ENCODE assay signal across 1 cellular context in genomic region chr7:112206238-112207105, GRCh38.
TF ChIP-seq lines count a peak whose summit lies in the region.

DOCK4 (minus strand) TSS chr7:112206399; CDS start chr7:112206138, 261 bp downstream.
ZNF277 (plus strand) TSS chr7:112206695; CDS start chr7:112206717, 22 bp downstream.

TF ChIP-seq in K562, 482 proteins besides CTCF, POLR2A, EP300 and RAD21 (continued from another document):
- TF ChIP-seq ATF2 (CRISPR knock-in tag; IDR thresholded peaks at IDR 0.05), result no peak
- TF ChIP-seq ZNF449 (CRISPR knock-in tag; IDR thresholded peaks at IDR 0.05), result no peak
- no peak for TF ChIP-seq KAT7 (CRISPR knock-in tag; IDR thresholded peaks at IDR 0.05; ENCODE audit: borderline replicate concordance)
- peak; percentile 10; the same call in 1 of the 2 replicates for TF ChIP-seq CHD2 (IDR thresholded peaks at IDR 0.05; ENCODE audit: low read depth, low read length)
- TF ChIP-seq ZNF589 (CRISPR knock-in tag; IDR thresholded peaks at IDR 0.05; ENCODE audit: low read depth), result no peak
- no peak for TF ChIP-seq HLTF (IDR thresholded peaks at IDR 0.05)
- TF ChIP-seq XRCC5 (IDR thresholded peaks at IDR 0.05; ENCODE audit: low read depth, low read length), result peak; percentile 84; the same call in 1 of the 2 replicates
- no peak for TF ChIP-seq ZNF408 (CRISPR knock-in tag; IDR thresholded peaks at IDR 0.05; ENCODE audit: low read depth)
- no peak for TF ChIP-seq GTF2A2 (tag; IDR thresholded peaks at IDR 0.05)
- TF ChIP-seq ZNF511 (CRISPR knock-in tag; IDR thresholded peaks at IDR 0.05), result no peak
- no peak for TF ChIP-seq ZNF282 (CRISPR knock-in tag; IDR thresholded peaks at IDR 0.05)
- TF ChIP-seq TFE3 (CRISPR knock-in tag; IDR thresholded peaks at IDR 0.05), result no peak
- peak; percentile 79 for TF ChIP-seq CXXC5 (CRISPR knock-in tag; IDR thresholded peaks at IDR 0.05)
- TF ChIP-seq FOXK2 (conservative IDR thresholded peaks at IDR 0.05 in 1 of 2, IDR thresholded peaks at IDR 0.05 in 1 of 2; ENCODE audit: low read depth in 2 of 2), result peak; percentile 25 to 65; a peak in 2 of 4 replicates
- no peak for TF ChIP-seq ILF3 (IDR thresholded peaks at IDR 0.05; ENCODE audit: borderline replicate concordance)
- no peak for TF ChIP-seq ZBTB17 (CRISPR knock-in tag; IDR thresholded peaks at IDR 0.05)
- peak; percentile 93 for TF ChIP-seq ETV1 (tag; conservative IDR thresholded peaks at IDR 0.05; ENCODE audit: low read depth)
- TF ChIP-seq NR2C1 (IDR thresholded peaks at IDR 0.05), result no peak
- peak; percentile 44; the same call in 1 of the 2 replicates for TF ChIP-seq NR2C1 (tag; IDR thresholded peaks at IDR 0.05)
- no peak for TF ChIP-seq ZNF253 (CRISPR knock-in tag; conservative IDR thresholded peaks at IDR 0.05)
- peak; percentile 90 for TF ChIP-seq GABPA (tag; conservative IDR thresholded peaks at IDR 0.05; ENCODE audit: low read depth)
- TF ChIP-seq PHB2 (IDR thresholded peaks at IDR 0.05; ENCODE audit: low read depth), result 0 out of 2 replicates have a peak, but pooled peaks have one; percentile 30
- no peak for TF ChIP-seq MTA2 (IDR thresholded peaks at IDR 0.05; ENCODE audit: low read depth)
- no peak for TF ChIP-seq CREB5 (CRISPR knock-in tag; IDR thresholded peaks at IDR 0.05)
- no peak for TF ChIP-seq ZNF76 (CRISPR knock-in tag; IDR thresholded peaks at IDR 0.05; ENCODE audit: borderline replicate concordance)
- TF ChIP-seq L3MBTL2 (IDR thresholded peaks at IDR 0.05), result peak; percentile 64; the same call in 1 of the 2 replicates
- no peak for TF ChIP-seq HMGN3 (IDR thresholded peaks at IDR 0.05; ENCODE audit: borderline replicate concordance, extremely low read depth, insufficient read length, low read depth, low read length)
- TF ChIP-seq FOXP4 (CRISPR knock-in tag; IDR thresholded peaks at IDR 0.05; ENCODE audit: borderline replicate concordance), result no peak
- no peak for TF ChIP-seq ZNF175 (CRISPR knock-in tag; IDR thresholded peaks at IDR 0.05; ENCODE audit: low read depth)
- no peak for TF ChIP-seq RFX5 (IDR thresholded peaks at IDR 0.05; ENCODE audit: low read depth, low read length)
- TF ChIP-seq ZNF133 (CRISPR knock-in tag; IDR thresholded peaks at IDR 0.05), result no peak
- TF ChIP-seq ASH1L (IDR thresholded peaks at IDR 0.05; ENCODE audit: borderline replicate concordance, low read depth, partially characterized antibody), result peak; percentile 64
- no peak for TF ChIP-seq HDAC6 (IDR thresholded peaks at IDR 0.05; ENCODE audit: low read depth, low read length)
- TF ChIP-seq CTBP1 (IDR thresholded peaks at IDR 0.05; ENCODE audit: borderline replicate concordance), result 0 out of 2 replicates have a peak, but pooled peaks have one; percentile 69
- no peak for TF ChIP-seq BCL6 (CRISPR knock-in tag; IDR thresholded peaks at IDR 0.05)
- TF ChIP-seq ZNF830 (CRISPR knock-in tag; IDR thresholded peaks at IDR 0.05), result peak; percentile 88; the same call in 1 of the 2 replicates
- no peak for TF ChIP-seq RUNX1 (IDR thresholded peaks at IDR 0.05; ENCODE audit: low read depth)
- TF ChIP-seq ZNF431 (CRISPR knock-in tag; IDR thresholded peaks at IDR 0.05), result no peak
- no peak for TF ChIP-seq GATA2 (CRISPR knock-in tag; IDR thresholded peaks at IDR 0.05)
- no peak; the same call in 1 of the 2 replicates for TF ChIP-seq ZBTB1 (CRISPR knock-in tag; IDR thresholded peaks at IDR 0.05; ENCODE audit: borderline replicate concordance, low read depth)
- peak; percentile 74 for TF ChIP-seq TBP (optimal IDR thresholded peaks at IDR 0.05; ENCODE audit: low read depth, low read length)
- no peak for TF ChIP-seq ZNF764 (CRISPR knock-in tag; IDR thresholded peaks at IDR 0.05; ENCODE audit: low read depth)
- TF ChIP-seq TSC22D4 (tag; IDR thresholded peaks at IDR 0.05), result no peak
